Comparison of ENCODE assay signal across 28 cellular contexts in the genomic region with DNA sequence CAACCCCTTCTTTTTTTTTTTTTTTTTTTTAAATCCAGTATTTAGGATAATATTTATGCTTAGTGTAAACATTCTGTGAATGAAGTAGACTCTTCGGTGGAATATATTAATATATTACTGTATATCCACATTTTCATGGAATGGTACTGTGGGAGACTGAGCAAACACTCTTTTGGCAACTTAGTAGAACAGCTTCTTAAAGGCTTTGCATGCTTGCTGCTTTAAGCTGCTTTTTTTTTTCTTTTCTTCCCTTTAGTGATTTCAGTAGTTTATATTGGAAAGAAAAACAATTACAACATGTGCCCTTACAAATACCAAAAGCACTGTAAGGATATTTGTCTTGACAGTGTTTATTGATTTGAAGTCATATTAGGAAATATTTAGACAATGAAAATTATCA.
"Had no signal": no experiment of that assay in that cellular context is flagged by ENCODE, and none has a peak within 500 bp of the region (broad histone marks: within the 10 kb centered on the region; RNA-seq: fewer than 3 reads in every experiment).

No MANE protein-coding gene starts in this region.

- H3K27ac Mint-ChIP-seq: natural killer cell treated with Interleukin-12 subunit alpha and Interleukin-12 subunit beta and Interleukin-15 and Interleukin-18, amount 100 ng/mL, for 72 hours; progenitor cell of endocrine pancreas; stimulated activated naive B cell treated with anti-CD40 and anti-IgM and Interleukin-4, amounts not matched to agents 10 μg/mL and 1 μg/mL and 100 μg/mL, for 72 hours; stimulated activated naive CD8-positive, alpha-beta T cell treated with anti-CD3 and anti-CD28 coated beads, Interleukin-15, Interleukin-2, amounts not matched to agents 100 ng/mL and 50 ng/mL, for 24 hours had no signal

- H3K36me3 Mint-ChIP-seq: natural killer cell treated with Interleukin-12 subunit alpha and Interleukin-12 subunit beta and Interleukin-15 and Interleukin-18, amount 100 ng/mL, for 72 hours had no signal

- H3K4me3 Mint-ChIP-seq: mesothelial cell of epicardium; natural killer cell treated with Interleukin-12 subunit alpha and Interleukin-12 subunit beta and Interleukin-15 and Interleukin-18, amount 100 ng/mL, for 72 hours; neural crest cell; stimulated activated naive B cell treated with anti-CD40 and anti-IgM and Interleukin-4, amounts not matched to agents 10 μg/mL and 1 μg/mL and 100 μg/mL, for 72 hours; stimulated activated naive CD8-positive, alpha-beta T cell treated with anti-CD3 and anti-CD28 coated beads, Interleukin-15, Interleukin-2, amounts not matched to agents 100 ng/mL and 50 ng/mL, for 24 hours had no signal

- H3K36me3 ChIP-seq: thoracic aorta, uterus had no signal

- H3K27me3 ChIP-seq: esophagus muscularis mucosa, foreskin keratinocyte, gastroesophageal sphincter, heart left ventricle, hepatocyte, left lung, right lobe of liver, tibial nerve, upper lobe of right lung, uterus had no signal

- H3K9me3 Mint-ChIP-seq: mesothelial cell of epicardium; naive B cell; natural killer cell treated with Interleukin-12 subunit alpha and Interleukin-12 subunit beta and Interleukin-15 and Interleukin-18, amount 100 ng/mL, for 72 hours; neural crest cell; stimulated activated naive B cell treated with anti-CD40 and anti-IgM and Interleukin-4, amounts not matched to agents 10 μg/mL and 1 μg/mL and 100 μg/mL, for 72 hours; stimulated activated naive CD8-positive, alpha-beta T cell treated with anti-CD3 and anti-CD28 coated beads, Interleukin-15, Interleukin-2, amounts not matched to agents 100 ng/mL and 50 ng/mL, for 24 hours had no signal

- H3K4me3 ChIP-seq: esophagus muscularis mucosa, gastroesophageal sphincter, heart left ventricle, hepatocyte, left lung, mucosa of descending colon, right lobe of liver, thoracic aorta, tibial nerve, upper lobe of right lung, uterus had no signal

- H3K9me3 ChIP-seq: esophagus muscularis mucosa, gastroesophageal sphincter, heart left ventricle, left lung, mucosa of descending colon, right lobe of liver, thoracic aorta, tibial nerve, upper lobe of right lung, uterus had no signal

- H3K27me3 Mint-ChIP-seq: naive B cell; natural killer cell treated with Interleukin-12 subunit alpha and Interleukin-12 subunit beta and Interleukin-15 and Interleukin-18, amount 100 ng/mL, for 72 hours; progenitor cell of endocrine pancreas; stimulated activated naive B cell treated with anti-CD40 and anti-IgM and Interleukin-4, amounts not matched to agents 10 μg/mL and 1 μg/mL and 100 μg/mL, for 72 hours; stimulated activated naive CD8-positive, alpha-beta T cell treated with anti-CD3 and anti-CD28 coated beads, Interleukin-15, Interleukin-2, amounts not matched to agents 100 ng/mL and 50 ng/mL, for 24 hours had no signal

- H3K4me1 ChIP-seq: foreskin keratinocyte, left lung, parathyroid adenoma, right lobe of liver, upper lobe of right lung had no signal

- H3K9ac ChIP-seq: parathyroid adenoma had no signal

- FAIRE-seq: endothelial cell of umbilical vein had no signal

- DNase-seq: dermis blood vessel endothelial cell; effector memory CD4-positive, alpha-beta T cell; foreskin keratinocyte; heart left ventricle; left cardiac atrium; left lung; mesenchymal stem cell; mucosa of descending colon; naive B cell; right lobe of liver; small intestine; stimulated activated CD4-positive, alpha-beta T cell treated with anti-CD3 and anti-CD28 coated beads, Interleukin-15, amount 100 ng/mL, for 24 hours; stimulated activated CD4-positive, alpha-beta T cell treated with anti-CD3 and anti-CD28 coated beads, Interleukin-2, amount 100 ng/mL, for 48 hours; stimulated activated naive B cell treated with anti-CD40 and anti-IgM and Interleukin-4, amounts not matched to agents 10 μg/mL and 1 μg/mL and 100 μg/mL, for 72 hours; upper lobe of right lung; uterus had no signal

- H3K4me1 Mint-ChIP-seq: naive B cell; neural crest cell; stimulated activated naive B cell treated with anti-CD40 and anti-IgM and Interleukin-4, amounts not matched to agents 10 μg/mL and 1 μg/mL and 100 μg/mL, for 72 hours had no signal

- ATAC-seq: foreskin keratinocyte; gastroesophageal sphincter; heart left ventricle; left cardiac atrium; left lung; mucosa of descending colon; natural killer cell treated with Interleukin-12 subunit alpha and Interleukin-12 subunit beta and Interleukin-15 and Interleukin-18, amount 100 ng/mL, for 72 hours; right lobe of liver; stimulated activated naive B cell treated with anti-CD40 and anti-IgM and Interleukin-4, amounts not matched to agents 10 μg/mL and 1 μg/mL and 100 μg/mL, for 72 hours; upper lobe of right lung had no signal
